Comparison of ENCODE assay signal across 10 cellular contexts in the genomic region with DNA sequence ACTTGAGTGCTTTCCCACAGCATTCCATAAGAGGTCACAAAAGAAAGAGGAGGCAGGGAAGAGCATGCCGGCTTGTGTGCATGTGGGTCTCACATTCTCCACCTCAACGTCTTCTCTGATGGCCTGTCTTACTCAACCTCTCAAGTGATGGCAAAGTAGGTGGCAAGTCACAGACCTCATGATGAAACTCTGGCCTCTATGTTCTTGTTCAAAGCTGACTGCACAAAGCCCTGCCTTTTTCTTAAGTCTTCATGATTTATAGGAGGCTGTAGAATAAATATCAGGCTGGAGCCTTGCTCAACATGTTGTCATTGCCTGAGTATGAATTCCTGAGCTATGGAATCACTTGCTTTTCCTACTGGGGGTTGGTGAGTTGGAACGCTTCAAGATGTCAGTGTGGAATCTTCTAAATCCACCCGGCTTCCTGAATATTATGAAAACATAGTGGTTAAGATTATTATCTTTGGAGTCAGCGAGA.
DNase-seq lines count a peak whose midpoint lies in the region; ATAC-seq and TF ChIP-seq lines count a peak whose summit lies in the region.
"Had no signal": no experiment of that assay in that cellular context is flagged by ENCODE, and none has a peak within 500 bp of the region (broad histone marks: within the 10 kb centered on the region; RNA-seq: fewer than 3 reads in every experiment).

No MANE protein-coding gene starts in this region.

- H3K36me3 ChIP-seq in WERI-Rb-1 = no peaks in the 10 kb centered on the region

- H3K27ac Mint-ChIP-seq in mesothelial cell of epicardium = peak overlapping the region; percentile 82
- no peak overlapping the region for H3K27ac Mint-ChIP-seq in activated naive CD8-positive, alpha-beta T cell treated with anti-CD3 and anti-CD28 coated beads, Interleukin-2, amount 50 U/mL, for 24 hours

- H3K27me3 Mint-ChIP-seq in mesothelial cell of epicardium (ENCODE audit: low read depth) = no peaks in the 10 kb centered on the region
- H3K27me3 Mint-ChIP-seq in activated T-cell treated with anti-CD3 and anti-CD28 coated beads, Interleukin-2, amount 50 U/mL, for 4 hours (ENCODE audit: low read depth) = peaks cover 5% of the 10 kb centered on the region
- peaks cover 19% of the 10 kb centered on the region for H3K27me3 Mint-ChIP-seq in activated naive CD8-positive, alpha-beta T cell treated with anti-CD3 and anti-CD28 coated beads, Interleukin-2, amount 50 U/mL, for 24 hours

- no peaks in the 10 kb centered on the region for H3K9me3 ChIP-seq in WERI-Rb-1 (ENCODE audit: severe bottlenecking)

- H3K27ac ChIP-seq in WERI-Rb-1 = no peak overlapping the region

- DNase-seq in ACHN (peak; percentile 100), LHCN-M2 (ENCODE audit: low read depth) (peak; percentile 99), choroid plexus epithelial cell (ENCODE audit: low read depth) (peak; percentile 96), mesothelial cell of epicardium (ENCODE audit: low spot score in 2 of 2, unreplicated experiment in 2 of 2) (no peak), WERI-Rb-1 (no peak)
- DNase-seq in activated T-cell treated with anti-CD3 and anti-CD28 coated beads, Interleukin-2, amount 50 U/mL, for 4 hours = no peak
- no peak for DNase-seq in activated naive CD8-positive, alpha-beta T cell treated with anti-CD3 and anti-CD28 coated beads, Interleukin-2, amount 50 U/mL, for 24 hours
- DNase-seq: CD4-positive, alpha-beta memory T cell had no signal

- TF ChIP-seq CTCF in choroid plexus epithelial cell (conservative IDR thresholded peaks at IDR 0.05; ENCODE audit: low read depth, low read length) (no peak), mesothelial cell of epicardium (IDR thresholded peaks at IDR 0.05; ENCODE audit: unreplicated experiment) (no peak), WERI-Rb-1 (IDR thresholded peaks at IDR 0.05; ENCODE audit: low read depth, low read length) (no peak)

- H3K4me3 ChIP-seq in choroid plexus epithelial cell (ENCODE audit: low read depth, low read length) (no peak overlapping the region), WERI-Rb-1 (ENCODE audit: low read depth, low read length) (no peak overlapping the region)

- in situ Hi-C loops in ACHN (cut with HindIII; ENCODE audit: low pct_ligation_motif_present, low pct_unique_long_range_greater_than_20kb, low sequenced_read_pairs) = no loop called here

- peaks cover 17% of the 10 kb centered on the region for H3K9me3 Mint-ChIP-seq in mesothelial cell of epicardium
- H3K9me3 Mint-ChIP-seq in activated T-cell treated with anti-CD3 and anti-CD28 coated beads, Interleukin-2, amount 50 U/mL, for 4 hours = no peaks in the 10 kb centered on the region
- H3K9me3 Mint-ChIP-seq in activated naive CD8-positive, alpha-beta T cell treated with anti-CD3 and anti-CD28 coated beads, Interleukin-2, amount 50 U/mL, for 24 hours = no peaks in the 10 kb centered on the region
- H3K9me3 Mint-ChIP-seq: CD4-positive, alpha-beta memory T cell had no signal

- no peaks in the 10 kb centered on the region for H3K36me3 Mint-ChIP-seq in mesothelial cell of epicardium
- no peaks in the 10 kb centered on the region for H3K36me3 Mint-ChIP-seq in activated T-cell treated with anti-CD3 and anti-CD28 coated beads, Interleukin-2, amount 50 U/mL, for 4 hours (ENCODE audit: insufficient read depth)
- no peaks in the 10 kb centered on the region for H3K36me3 Mint-ChIP-seq in activated naive CD8-positive, alpha-beta T cell treated with anti-CD3 and anti-CD28 coated beads, Interleukin-2, amount 50 U/mL, for 24 hours (ENCODE audit: low read depth)
- H3K36me3 Mint-ChIP-seq: CD4-positive, alpha-beta memory T cell had no signal

- no peak overlapping the region for H3K4me3 Mint-ChIP-seq in mesothelial cell of epicardium
- no peak overlapping the region for H3K4me3 Mint-ChIP-seq in activated T-cell treated with anti-CD3 and anti-CD28 coated beads, Interleukin-2, amount 50 U/mL, for 4 hours
- no peak overlapping the region for H3K4me3 Mint-ChIP-seq in activated naive CD8-positive, alpha-beta T cell treated with anti-CD3 and anti-CD28 coated beads, Interleukin-2, amount 50 U/mL, for 24 hours
- H3K4me3 Mint-ChIP-seq: CD4-positive, alpha-beta memory T cell had no signal

- ATAC-seq in activated T-cell treated with anti-CD3 and anti-CD28 coated beads, Interleukin-2, amount 50 U/mL, for 4 hours = no peak
- no peak for ATAC-seq in activated naive CD8-positive, alpha-beta T cell treated with anti-CD3 and anti-CD28 coated beads, Interleukin-2, amount 50 U/mL, for 24 hours
- no peak for ATAC-seq in HG03520 (IDR thresholded peaks at IDR 0.05; ENCODE audit: unreplicated experiment)
- ATAC-seq: HCT116 had no signal

- peaks cover 48% of the 10 kb centered on the region for H3K27me3 ChIP-seq in WERI-Rb-1 (ENCODE audit: insufficient read depth, low read depth, severe bottlenecking)

- peaks cover 17% of the 10 kb centered on the region for H3K4me1 Mint-ChIP-seq in mesothelial cell of epicardium
- H3K4me1 Mint-ChIP-seq in activated T-cell treated with anti-CD3 and anti-CD28 coated beads, Interleukin-2, amount 50 U/mL, for 4 hours (ENCODE audit: low read depth) = no peaks in the 10 kb centered on the region
- H3K4me1 Mint-ChIP-seq in activated naive CD8-positive, alpha-beta T cell treated with anti-CD3 and anti-CD28 coated beads, Interleukin-2, amount 50 U/mL, for 24 hours = peaks cover 9% of the 10 kb centered on the region
- H3K4me1 Mint-ChIP-seq: CD4-positive, alpha-beta memory T cell had no signal

Comparison
In these comparisons a context has a peak if more than half of its experiments do, and no peak if none do; other contexts are left out.
1. DNase-seq: peak in ACHN (single experiment), LHCN-M2 (single experiment) and choroid plexus epithelial cell (single experiment); none in mesothelial cell of epicardium (0 of 2), WERI-Rb-1 (single experiment), activated T-cell treated with anti-CD3 and anti-CD28 coated beads, Interleukin-2, amount 50 U/mL, for 4 hours (single experiment) and activated naive CD8-positive, alpha-beta T cell treated with anti-CD3 and anti-CD28 coated beads, Interleukin-2, amount 50 U/mL, for 24 hours (single experiment).